8 cellular contexts compared by ENCODE assay signal in genomic region chr5:145936401-145937131, GRCh38. TPM values are rescaled to one million over a fixed set of nuclear protein-coding genes. Genes with fewer than 3 reads are reported as not detected.
DNase-seq lines count a peak whose midpoint lies in the region; ATAC-seq and TF ChIP-seq lines count a peak whose summit lies in the region.

SH3RF2 (plus strand) TSS chr5:145936578; CDS start chr5:145937929, 1,351 bp downstream.

- H3K9me3 ChIP-seq in adipocyte (ENCODE audit: control insufficient read depth, low read length) (no peaks in the 10 kb centered on the region), right atrium auricular region (no peaks in the 10 kb centered on the region)

- H3K27ac ChIP-seq in right atrium auricular region: peak within 1 kb of the TSS; percentile 71 to 87

- H3K4me3 ChIP-seq in adipocyte (ENCODE audit: low read length): peak within 1 kb of the TSS; percentile 83
- peak within 1 kb of the TSS; percentile 50 to 61 for H3K4me3 ChIP-seq in right atrium auricular region
- peak within 1 kb of the TSS; percentile 71 for H3K4me3 ChIP-seq in retinal pigment epithelial cell (ENCODE audit: low read length)

- H3K36me3 ChIP-seq in adipocyte (ENCODE audit: control insufficient read depth, insufficient read depth, low read length, severe bottlenecking) (no peaks in the 10 kb centered on the region), right atrium auricular region (no peaks in the 10 kb centered on the region)

- TF ChIP-seq CTCF in right atrium auricular region (IDR thresholded peaks at IDR 0.05) (peak in 1 of 2 donors; percentile 9), retinal pigment epithelial cell (conservative IDR thresholded peaks at IDR 0.05; ENCODE audit: low read depth, low read length) (no peak)

- H3K4me1 ChIP-seq in adipocyte (ENCODE audit: control insufficient read depth, insufficient read depth, low read length) (peaks cover 6% of the 10 kb centered on the region), right atrium auricular region (peaks cover 0 to 45% of the 10 kb centered on the region in 2 donors)

- H3K9ac ChIP-seq in adipocyte (ENCODE audit: low read length): peak within 1 kb of the TSS; percentile 60

- ATAC-seq in GM19455 (IDR thresholded peaks at IDR 0.05; ENCODE audit: unreplicated experiment): no peak
- ATAC-seq in GM21619 (IDR thresholded peaks at IDR 0.05; ENCODE audit: unreplicated experiment): no peak
- no peak for ATAC-seq in HG02759 (IDR thresholded peaks at IDR 0.05; ENCODE audit: unreplicated experiment)

- H3K27me3 ChIP-seq in adipocyte (replicated peaks; ENCODE audit: control insufficient read depth, insufficient read depth, low read length) (peaks cover 8% of the 10 kb centered on the region), right atrium auricular region (no peaks in the 10 kb centered on the region)

- DNase-seq in D341Med (ENCODE audit: low spot score) (peak; percentile 30), MV-4-11 (lab: John Stamatoyannopoulos, UW) (peak; percentile 36), adipocyte (ENCODE audit: low read depth) (peak; percentile 84), right atrium auricular region (ENCODE audit: low spot score) (no peak), retinal pigment epithelial cell (ENCODE audit: low read depth) (peak; percentile 46)

RNA-seq across cellular contexts. Expression of gene SH3RF2, which starts in this region (rescaled TPM):
- 100 to 1,000 TPM in 1 of 2 donors, 10 to 100 TPM in 1; 41.2 to 272 TPM for total RNA-seq in right atrium auricular region
